Comparison of ENCODE assay signal across 12 cellular contexts in genomic region chr4:156113138-156113537, GRCh38.
DNase-seq lines count a peak whose midpoint lies in the region; ATAC-seq and TF ChIP-seq lines count a peak whose summit lies in the region.
"Had no signal": no experiment of that assay in that cellular context is flagged by ENCODE, and none has a peak within 500 bp of the region (broad histone marks: within the 10 kb centered on the region; RNA-seq: fewer than 3 reads in every experiment).

No MANE protein-coding gene starts in this region.

- peaks cover 14% of the 10 kb centered on the region for H3K4me1 ChIP-seq in osteoblast (ENCODE audit: insufficient read depth, low read length)

- no peak for ATAC-seq in left colon
- ATAC-seq in HG03442 (IDR thresholded peaks at IDR 0.05; ENCODE audit: unreplicated experiment) = no peak
- ATAC-seq: K562 had no signal

- H3K9me3 ChIP-seq in osteoblast (ENCODE audit: low read depth, low read length) = no peaks in the 10 kb centered on the region

- H3K27ac ChIP-seq in VCaP (no peak overlapping the region), osteoblast (ENCODE audit: low read depth, low read length) (no peak overlapping the region)

- no peaks in the 10 kb centered on the region for H4K20me1 ChIP-seq in osteoblast (ENCODE audit: insufficient read depth, low read length)

- peak overlapping the region; percentile 34 for H2AFZ ChIP-seq in osteoblast (ENCODE audit: low read length)

- no peaks in the 10 kb centered on the region for H3K79me2 ChIP-seq in osteoblast (ENCODE audit: insufficient read depth, low read length)

- TF ChIP-seq CTCF in VCaP (conservative IDR thresholded peaks at IDR 0.05) (peak; percentile 51), osteoblast (IDR thresholded peaks at IDR 0.05; ENCODE audit: extremely low read depth, low read depth, low read length) (peak; percentile 21)

- H3K27me3 ChIP-seq in osteoblast (ENCODE audit: insufficient read depth, low read length) = no peaks in the 10 kb centered on the region

- H3K4me3 ChIP-seq in osteoblast (ENCODE audit: insufficient read depth, low read length) = no peak overlapping the region
- H3K4me3 ChIP-seq: K562 had no signal

- intact Hi-C loops in left colon (cut with DNase I, micrococcal nuclease) = no loop called here

- no peaks in the 10 kb centered on the region for H3K36me3 ChIP-seq in osteoblast (ENCODE audit: insufficient read depth, low read length)

- H3K4me2 ChIP-seq in osteoblast (ENCODE audit: insufficient read depth, low read length) = no peak overlapping the region

- peak; percentile 7 to 56 for DNase-seq in NCI-H2081 (lab: John Stamatoyannopoulos, UW)
- DNase-seq in NCI-H2081 treated with DMSO at 0.1 percent for 48 hours (lab: John Stamatoyannopoulos, UW) = no peak
- DNase-seq in Kasumi-1 (lab: John Stamatoyannopoulos, UW) = peak; percentile 6 to 25
- DNase-seq in osteoblast (ENCODE audit: insufficient read length, low spot score, missing footprints) = peak; percentile 54
- DNase-seq in ureter (ENCODE audit: low spot score) = no peak
- no peak for DNase-seq in left colon
- DNase-seq: activated CD4-positive, alpha-beta T cell treated with anti-CD3 and anti-CD28 coated beads, Interleukin-2, amount 50 U/mL, for 1 hour; activated naive CD8-positive, alpha-beta T cell treated with anti-CD3 and anti-CD28 coated beads, Interleukin-2, amount 10 ng/mL, durations not matched to agents 7 days and 5 days; Right ventricle myocardium superior had no signal

Comparison
In these comparisons a context has a peak if more than half of its experiments do, and no peak if none do; other contexts are left out.
1. DNase-seq: peak in NCI-H2081 (2 of 2), Kasumi-1 (2 of 2) and osteoblast (single experiment); none in NCI-H2081 treated with DMSO at 0.1 percent for 48 hours (single experiment), ureter (single experiment) and left colon (0 of 2).